In genomic region chr20:55597526-55597925, GRCh38 we compare ENCODE assay signal across 19 cellular contexts.
DNase-seq lines count a peak whose midpoint lies in the region; ATAC-seq and TF ChIP-seq lines count a peak whose summit lies in the region.
"Had no signal": no experiment of that assay in that cellular context is flagged by ENCODE, and none has a peak within 500 bp of the region (broad histone marks: within the 10 kb centered on the region; RNA-seq: fewer than 3 reads in every experiment).

No MANE protein-coding gene starts in this region.

- H3K4me3 Mint-ChIP-seq in T-helper 17 cell: no peak overlapping the region
- H3K4me3 Mint-ChIP-seq: B cell; CD4-positive, alpha-beta T cell; CD8-positive, alpha-beta T cell had no signal

- DNase-seq in RWPE2 (ENCODE audit: low spot score) (no peak), fibroblast of villous mesenchyme (ENCODE audit: low read depth) (peak; percentile 13), middle frontal gyrus (ENCODE audit: extremely low spot score, low spot score) (peak; percentile 21), superior temporal gyrus (ENCODE audit: extremely low spot score) (peak; percentile 52), T-helper 17 cell (no peak), lower leg skin (ENCODE audit: low spot score in 2 of 2) (no peak)
- DNase-seq in stimulated activated CD4-positive, alpha-beta T cell treated with anti-CD3 and anti-CD28 coated beads, Interleukin-4, amount 100 ng/mL, for 1 hour: no peak
- DNase-seq: AML-193; Caco-2; Calu3; CD4-positive, alpha-beta T cell; CD8-positive, alpha-beta T cell; DMS79 treated with DMSO at 0.1 percent for 48 hours; GF-D8 had no signal

- no peak overlapping the region for H3K27ac Mint-ChIP-seq in T-helper 17 cell
- H3K27ac Mint-ChIP-seq: B cell; CD4-positive, alpha-beta T cell; CD8-positive, alpha-beta T cell had no signal

- H3K9me3 ChIP-seq in RWPE2 (ENCODE audit: severe bottlenecking) (no peaks in the 10 kb centered on the region), T-helper 17 cell (ENCODE audit: control insufficient read depth, low read length, poor library complexity, severe bottlenecking) (no peaks in the 10 kb centered on the region)
- H3K9me3 ChIP-seq: A549; BLaER1 treated with 17β-estradiol and CSF1 and Interleukin-3, amounts not matched to agents 10 nM and 100 nM had no signal

- TF ChIP-seq POLR2A in lower leg skin (IDR thresholded peaks at IDR 0.05): no peak

- TF ChIP-seq CTCF in RWPE2 (IDR thresholded peaks at IDR 0.05; ENCODE audit: poor library complexity, severe bottlenecking) (no peak), fibroblast of villous mesenchyme (IDR thresholded peaks at IDR 0.05; ENCODE audit: insufficient read depth, low read depth, low read length) (no peak), lower leg skin (IDR thresholded peaks at IDR 0.05) (no peak)

- 67 to 73% methylated on average over 1 of the region's 1 CpG for WGBS in lower leg skin, 2 donors

- H3K36me3 ChIP-seq in RWPE2 (ENCODE audit: low read depth): no peaks in the 10 kb centered on the region
- H3K36me3 ChIP-seq: BLaER1 treated with 17β-estradiol and CSF1 and Interleukin-3, amounts not matched to agents 10 nM and 100 nM had no signal

- intact Hi-C loops in lower leg skin (cut with DNase I; ENCODE audit: low total_unique reads): no loop called here

- no peaks in the 10 kb centered on the region for H3K27me3 ChIP-seq in RWPE2 (ENCODE audit: insufficient read depth, poor library complexity, severe bottlenecking)
- H3K27me3 ChIP-seq: BLaER1 treated with 17β-estradiol and CSF1 and Interleukin-3, amounts not matched to agents 10 nM and 100 nM had no signal

- H3K27me3 Mint-ChIP-seq in T-helper 17 cell: no peaks in the 10 kb centered on the region
- H3K27me3 Mint-ChIP-seq: B cell; CD4-positive, alpha-beta T cell had no signal

- H3K4me1 ChIP-seq in RWPE2 (ENCODE audit: insufficient read depth, poor library complexity, severe bottlenecking): no peaks in the 10 kb centered on the region
- H3K4me1 ChIP-seq: A549; BLaER1 treated with 17β-estradiol and CSF1 and Interleukin-3, amounts not matched to agents 10 nM and 100 nM; Caco-2 had no signal

- no peak overlapping the region for H3K27ac ChIP-seq in RWPE2 (ENCODE audit: poor library complexity, severe bottlenecking)
- H3K27ac ChIP-seq: 22Rv1; A549; BLaER1 treated with 17β-estradiol and CSF1 and Interleukin-3, amounts not matched to agents 10 nM and 100 nM; C4-2B had no signal

- peak; percentile 50; the same call in 2 of the 3 replicates for ATAC-seq in RWPE2 (ENCODE audit: low read depth)
- ATAC-seq in T-helper 17 cell: no peak
- ATAC-seq: A549; CD8-positive, alpha-beta T cell had no signal

- H3K4me3 ChIP-seq in RWPE2 (ENCODE audit: severe bottlenecking) (no peak overlapping the region), fibroblast of villous mesenchyme (ENCODE audit: low read depth, low read length) (no peak overlapping the region), lower leg skin (ENCODE audit: low read depth, poor library complexity, severe bottlenecking) (no peak overlapping the region)
- H3K4me3 ChIP-seq: A549; BLaER1 treated with 17β-estradiol and CSF1 and Interleukin-3, amounts not matched to agents 10 nM and 100 nM had no signal

- no peaks in the 10 kb centered on the region for H3K36me3 Mint-ChIP-seq in T-helper 17 cell (ENCODE audit: low read depth)
- H3K36me3 Mint-ChIP-seq: CD8-positive, alpha-beta T cell had no signal

- no peaks in the 10 kb centered on the region for H3K4me1 Mint-ChIP-seq in T-helper 17 cell
- H3K4me1 Mint-ChIP-seq: B cell had no signal

Comparison
In these comparisons a context has a peak if more than half of its experiments do, and no peak if none do; other contexts are left out.
1. DNase-seq: peak in fibroblast of villous mesenchyme (single experiment), middle frontal gyrus (single experiment) and superior temporal gyrus (single experiment); none in RWPE2 (single experiment), T-helper 17 cell (0 of 3), lower leg skin (0 of 2) and stimulated activated CD4-positive, alpha-beta T cell treated with anti-CD3 and anti-CD28 coated beads, Interleukin-4, amount 100 ng/mL, for 1 hour (single experiment).